ENCODE assay signal across 8 cellular contexts in genomic region chr12:104285740-104286537, GRCh38. TPM values are rescaled to one million over a fixed set of nuclear protein-coding genes. Genes with fewer than 3 reads are reported as not detected.
DNase-seq lines count a peak whose midpoint lies in the region; ATAC-seq and TF ChIP-seq lines count a peak whose summit lies in the region.

No MANE protein-coding gene starts in this region.

- H4K20me1 ChIP-seq in SK-N-SH (ENCODE audit: insufficient read depth): peaks cover 29% of the 10 kb centered on the region

- H3K79me2 ChIP-seq in SK-N-SH (ENCODE audit: insufficient read depth): peaks cover 43% of the 10 kb centered on the region

- H3K4me1 ChIP-seq in left ventricle myocardium inferior (peaks cover 46% of the 10 kb centered on the region), SK-N-SH (ENCODE audit: control insufficient read depth in 1 of 2, insufficient read depth in 2 of 2, low read depth in 1 of 2, low read length in 1 of 2) (peaks cover 16 to 19% of the 10 kb centered on the region in 2 experiments; a peak in 3 of 4 replicates), esophagus squamous epithelium (peaks cover 8 to 42% (median 21%) of the 10 kb centered on the region in 3 donors)

- intact Hi-C loops in left ventricle myocardium inferior (cut with micrococcal nuclease) (loop anchor here (10.0 kb wide), 1 partner anchor 61 kb away; no protein-coding TSS in a partner anchor), Right ventricle myocardium superior (cut with DNase I) (loop anchor here (1.0 kb wide), 1 partner anchor 71 kb away; the partner anchor contains the start of gene TXNRD1), esophagus squamous epithelium (cut with DNase I) (loop anchor here (5.0 kb wide), 1 partner anchor 69 kb away; the partner anchor contains the start of gene TXNRD1)

- peak overlapping the region; percentile 95 for H3K4me2 ChIP-seq in SK-N-SH

- H3K9me3 ChIP-seq in left ventricle myocardium inferior (replicated peaks) (no peaks in the 10 kb centered on the region), SK-N-SH (no peaks in the 10 kb centered on the region), esophagus squamous epithelium (no peaks in the 10 kb centered on the region)

- CTCF ChIA-PET in SK-N-SH (lab: Yijun Ruan, JAX): no interaction called here

- DNase-seq in left ventricle myocardium inferior (no peak), Right ventricle myocardium superior (no peak), SK-N-SH (no peak), esophagus squamous epithelium (lab: John Stamatoyannopoulos, UW) (no peak), renal cortical epithelial cell (ENCODE audit: low read depth) (peak; percentile 84), Ammon's horn (ENCODE audit: low spot score) (no peak)

- no peak for TF ChIP-seq EP300 in SK-N-SH (IDR thresholded peaks at IDR 0.05; ENCODE audit: borderline replicate concordance in 1 of 2, low read depth in 1 of 2, low read length in 1 of 2)

- H3K27ac ChIP-seq in left ventricle myocardium inferior (replicated peaks): peak overlapping the region; percentile 94
- H3K27ac ChIP-seq in SK-N-SH (ENCODE audit: low read depth in 2 of 2, low read length in 1 of 2): peak overlapping the region; percentile 95 to 97
- H3K27ac ChIP-seq in esophagus squamous epithelium: peak overlapping the region; percentile 95 to 97 (median 95)

- POLR2A ChIA-PET in SK-N-SH (lab: Yijun Ruan, JAX): interaction anchor here (1.5 to 2.1 kb wide), 2 partner anchors 22 to 148 kb away, joined by 5 to 6 read pairs; partner anchors contain the start of gene NFYB

- TF ChIP-seq RAD21 in SK-N-SH (IDR thresholded peaks at IDR 0.05; ENCODE audit: low read length): no peak

- H3K27me3 ChIP-seq in left ventricle myocardium inferior (ENCODE audit: low read depth) (no peaks in the 10 kb centered on the region), SK-N-SH (ENCODE audit: insufficient read depth) (no peaks in the 10 kb centered on the region), esophagus squamous epithelium (peaks cover 0 to 10% (median 0%) of the 10 kb centered on the region in 4 donors)

- peak overlapping the region; percentile 72 for H3K4me3 ChIP-seq in left ventricle myocardium inferior
- peak overlapping the region; percentile 74 to 75; a peak in 2 of 4 replicates for H3K4me3 ChIP-seq in SK-N-SH (ENCODE audit: low read depth in 2 of 2, low read length in 1 of 2)
- peak overlapping the region in 3 of 4 donors; percentile 61 to 84 (median 72) for H3K4me3 ChIP-seq in esophagus squamous epithelium

- TF ChIP-seq CTCF in left ventricle myocardium inferior (IDR thresholded peaks at IDR 0.05; ENCODE audit: borderline replicate concordance) (no peak), SK-N-SH (IDR thresholded peaks at IDR 0.05) (no peak), esophagus squamous epithelium (IDR thresholded peaks at IDR 0.05) (no peak)

- no peaks in the 10 kb centered on the region for H3K9me2 ChIP-seq in SK-N-SH

- H2AFZ ChIP-seq in SK-N-SH (ENCODE audit: low read depth): peak overlapping the region; percentile 38

- no peak for ATAC-seq in Right ventricle myocardium superior (ENCODE audit: poor library complexity)
- ATAC-seq in HG03378 (IDR thresholded peaks at IDR 0.05; ENCODE audit: unreplicated experiment): no peak
- ATAC-seq in GM21381 (IDR thresholded peaks at IDR 0.05; ENCODE audit: unreplicated experiment): no peak

- H3K9ac ChIP-seq in SK-N-SH: peak overlapping the region; percentile 95

- peaks cover 38% of the 10 kb centered on the region for H3F3A ChIP-seq in SK-N-SH (replicated peaks; ENCODE audit: insufficient read depth)

- 78% methylated on average over 3 of the region's 3 CpGs for WGBS in SK-N-SH (ENCODE audit: low lambda C conversion rate)
- 24 to 46% methylated on average over 3 of the region's 3 CpGs for WGBS in esophagus squamous epithelium, 2 donors

- H3K36me3 ChIP-seq in left ventricle myocardium inferior (peaks cover 5% of the 10 kb centered on the region), SK-N-SH (replicated peaks in 1 of 2; ENCODE audit: control insufficient read depth in 1 of 2, insufficient read depth in 2 of 2, low read length in 1 of 2) (peaks cover 0 to 3% of the 10 kb centered on the region in 2 experiments), esophagus squamous epithelium (peaks cover 0 to 5% (median 0%) of the 10 kb centered on the region in 3 donors)

- TF ChIP-seq POLR2A in esophagus squamous epithelium (IDR thresholded peaks at IDR 0.05): no peak

TF ChIP-seq in SK-N-SH, 30 proteins besides CTCF, POLR2A, EP300 and RAD21:
- TF ChIP-seq JUND (IDR thresholded peaks at IDR 0.05) (no peak), TCF12 (IDR thresholded peaks at IDR 0.05) (peak; percentile 3), FOSL2 (IDR thresholded peaks at IDR 0.05; ENCODE audit: borderline replicate concordance, low read depth) (0 out of 2 replicates have a peak, but pooled peaks have one; percentile 15)

RNA-seq across cellular contexts. Expression of gene EID3, which starts 17.6 kb away (rescaled TPM):
- total RNA-seq in left ventricle myocardium inferior (0.60 TPM), Right ventricle myocardium superior (1.2 TPM), esophagus squamous epithelium (10 to 100 TPM in 2 of 4 donors, 1 to 10 TPM in 2; 1.8 to 17.1 (median 7.0) TPM), renal cortical epithelial cell (3.5 and 8.5 TPM in 2 replicates)
- 0.75 and 0.92 TPM in 2 replicates for polyA plus RNA-seq in SK-N-SH (2012; rRNA removed)
- 0.33 and 0.43 TPM in 2 replicates for polyA plus RNA-seq in SK-N-SH (2012; cell fraction: cytosol; rRNA removed)
- 3.8 and 4.5 TPM in 2 replicates for polyA plus RNA-seq in SK-N-SH (2012; cell fraction: nucleus; rRNA removed)
